Comparison of ENCODE assay signal across 1 cellular context in the genomic region with DNA sequence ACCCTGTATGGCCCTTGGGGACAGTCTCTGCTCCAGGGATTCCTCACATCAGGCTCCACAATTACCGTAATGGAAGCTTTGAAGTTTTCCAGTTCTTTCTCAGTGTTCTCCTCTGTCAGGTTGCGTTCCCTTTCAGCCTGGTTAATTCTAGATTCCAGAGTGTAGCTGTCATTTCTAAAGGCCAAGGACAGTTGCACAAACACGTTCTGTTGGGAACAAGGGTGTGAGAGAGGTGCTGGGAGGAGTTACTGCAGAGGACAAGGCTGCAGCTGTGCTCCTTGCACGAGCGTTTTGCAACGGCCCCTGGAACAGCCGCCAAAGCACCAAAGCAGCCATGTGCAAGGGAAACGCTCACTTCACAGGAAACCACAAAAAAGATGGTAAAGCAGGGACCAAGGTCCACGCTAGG.
TF ChIP-seq lines count a peak whose summit lies in the region.

No MANE protein-coding gene starts in this region.

TF ChIP-seq in SK-N-SH, 30 proteins besides CTCF, POLR2A, EP300 and RAD21 (continued from another document):
- no peak for TF ChIP-seq CHD2 (IDR thresholded peaks at IDR 0.05; ENCODE audit: low read length, partially characterized antibody)
- TF ChIP-seq MAX (IDR thresholded peaks at IDR 0.05; ENCODE audit: low read depth) = no peak
